ENCODE assay signal across 21 cellular contexts in the genomic region with DNA sequence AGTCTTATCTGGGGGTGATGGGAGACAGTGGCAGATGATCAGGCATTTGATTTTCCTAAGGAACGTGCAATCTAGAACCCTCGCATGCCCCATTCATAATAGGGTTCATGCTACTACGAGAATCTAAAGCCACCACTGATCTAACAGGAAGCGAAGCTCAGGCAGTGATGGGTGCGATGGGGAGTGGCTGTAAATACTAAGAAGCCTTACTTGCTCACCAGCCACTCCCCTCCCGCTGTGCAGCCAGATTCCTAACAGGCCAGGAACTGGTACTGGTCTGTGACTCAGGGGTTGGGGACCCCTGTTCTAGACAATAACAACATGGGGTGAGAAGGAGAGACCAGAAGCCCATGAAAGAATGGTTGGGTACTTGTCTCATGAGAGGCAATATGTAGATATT. TPM values are rescaled to one million over a fixed set of nuclear protein-coding genes. Genes with fewer than 3 reads are reported as not detected.
DNase-seq lines count a peak whose midpoint lies in the region; ATAC-seq and TF ChIP-seq lines count a peak whose summit lies in the region.
"Had no signal": no experiment of that assay in that cellular context is flagged by ENCODE, and none has a peak within 500 bp of the region (broad histone marks: within the 10 kb centered on the region; RNA-seq: fewer than 3 reads in every experiment).

No MANE protein-coding gene starts in this region.

- TF ChIP-seq POLR2A in esophagus muscularis mucosa (IDR thresholded peaks at IDR 0.05; ENCODE audit: low read depth), result no peak

- H3K4me1 ChIP-seq in esophagus muscularis mucosa, result no peaks in the 10 kb centered on the region
- H3K4me1 ChIP-seq: A549, Caco-2 had no signal

- ATAC-seq in natural killer cell, result peak; percentile 76 to 95 (median 92)
- no peak for ATAC-seq in GM19035 (IDR thresholded peaks at IDR 0.05; ENCODE audit: unreplicated experiment)
- ATAC-seq: A549, K562 had no signal

- no peaks in the 10 kb centered on the region for H3K9me3 ChIP-seq in esophagus muscularis mucosa
- H3K9me3 ChIP-seq: A549, Caco-2 had no signal

- H3K36me3 ChIP-seq in esophagus muscularis mucosa, result no peaks in the 10 kb centered on the region

- WGBS in esophagus muscularis mucosa, result 74% methylated on average over 6 of the region's 6 CpGs

- no peaks in the 10 kb centered on the region for H3K9me3 Mint-ChIP-seq in natural killer cell
- H3K9me3 Mint-ChIP-seq: CD4-positive, alpha-beta T cell; H9 had no signal

- H3K27ac ChIP-seq in esophagus muscularis mucosa (replicated peaks in 1 of 4), result no peak overlapping the region
- H3K27ac ChIP-seq: 22Rv1, A549, C4-2B, HL-60 had no signal

- no peak for TF ChIP-seq CTCF in esophagus muscularis mucosa (IDR thresholded peaks at IDR 0.05)
- TF ChIP-seq CTCF in natural killer cell (IDR thresholded peaks at IDR 0.05), result no peak

- TF ChIP-seq EP300 in esophagus muscularis mucosa (IDR thresholded peaks at IDR 0.05), result no peak

- peaks cover 3 to 6% of the 10 kb centered on the region in 2 donors for H3K27me3 Mint-ChIP-seq in natural killer cell (ENCODE audit: low read depth in 2 of 2)

- H3K27me3 ChIP-seq in esophagus muscularis mucosa, result peaks cover 0 to 33% (median 0%) of the 10 kb centered on the region in 4 donors

- peak overlapping the region in 1 of 2 donors; percentile 55 for H3K27ac Mint-ChIP-seq in natural killer cell
- H3K27ac Mint-ChIP-seq: CD4-positive, alpha-beta T cell; H9 had no signal

- no peaks in the 10 kb centered on the region for H3K36me3 Mint-ChIP-seq in natural killer cell

- peaks cover 20 to 23% of the 10 kb centered on the region in 2 donors for H3K4me1 Mint-ChIP-seq in natural killer cell

- peak overlapping the region; percentile 55 for H3K4me3 Mint-ChIP-seq in natural killer cell
- H3K4me3 Mint-ChIP-seq: CD4-positive, alpha-beta T cell; H9 had no signal

- intact Hi-C loops in esophagus muscularis mucosa (cut with DNase I) (no loop called here), natural killer cell (cut with micrococcal nuclease) (no loop called here)

- DNase-seq in activated CD8-positive, alpha-beta memory T cell treated with anti-CD3 and anti-CD28 coated beads for 24 hours, result peak; percentile 47
- DNase-seq in activated CD8-positive, alpha-beta memory T cell treated with anti-CD3 and anti-CD28 coated beads, Interleukin-2, amount 50 U/mL, for 4 hours, result no peak
- DNase-seq in esophagus muscularis mucosa (ENCODE audit: extremely low spot score) (peak; percentile 72), natural killer cell (no peak), SW480 (ENCODE audit: low spot score) (no peak)
- DNase-seq in activated naive CD4-positive, alpha-beta T cell treated with Interleukin-2 at 50 U/mL for 16 hours, result no peak
- DNase-seq: AML-193; Caco-2; CD4-positive, alpha-beta T cell; DMS79; GDM1; H9 had no signal

- H3K4me3 ChIP-seq in esophagus muscularis mucosa, result no peak overlapping the region
- H3K4me3 ChIP-seq: A549, K562 had no signal

RNA-seq across cellular contexts. Expression of gene TREML4, which starts 4.5 kb away (rescaled TPM):
- total RNA-seq in esophagus muscularis mucosa (not detected), natural killer cell (1 to 10 TPM in 1 of 3 donors, under 1 TPM in 2; 0.21 to 2.1 (median 0.32) TPM)
- total RNA-seq: Caco-2; CD4-positive, alpha-beta T cell; Daoy; H1; H9; HT1080; K562 had no signal

RNA-seq across cellular contexts. Expression of gene TREML2, which starts 31.7 kb away (rescaled TPM):
- total RNA-seq in esophagus muscularis mucosa, result under 1 TPM in 1 of 4 donors, not detected in 3; 0.66 TPM
- 1 to 10 TPM in 2 of 3 donors, under 1 TPM in 1; 0.75 to 3.0 (median 1.0) TPM for total RNA-seq in natural killer cell
- total RNA-seq: Caco-2, Daoy, HT1080 had no signal

RNA-seq across cellular contexts. Expression of gene TREM1, which starts 53.8 kb away (rescaled TPM):
- 1 to 10 TPM; 1.1 to 9.3 (median 1.2) TPM for total RNA-seq in esophagus muscularis mucosa
- total RNA-seq in natural killer cell, result 10 to 100 TPM in 1 of 3 donors, 1 to 10 TPM in 2; 9.5 to 44.2 (median 9.8) TPM
- total RNA-seq: Caco-2, Daoy, H1, H9, HT1080, K562 had no signal

Comparison
In these comparisons a context has a peak if more than half of its experiments do, and no peak if none do; other contexts are left out.
1. DNase-seq: peak in activated CD8-positive, alpha-beta memory T cell treated with anti-CD3 and anti-CD28 coated beads for 24 hours (single experiment) and esophagus muscularis mucosa (single experiment); none in activated CD8-positive, alpha-beta memory T cell treated with anti-CD3 and anti-CD28 coated beads, Interleukin-2, amount 50 U/mL, for 4 hours (single experiment), natural killer cell (single experiment), activated naive CD4-positive, alpha-beta T cell treated with Interleukin-2 at 50 U/mL for 16 hours (single experiment) and SW480 (single experiment).